1 cellular context compared by ENCODE assay signal in the genomic region with DNA sequence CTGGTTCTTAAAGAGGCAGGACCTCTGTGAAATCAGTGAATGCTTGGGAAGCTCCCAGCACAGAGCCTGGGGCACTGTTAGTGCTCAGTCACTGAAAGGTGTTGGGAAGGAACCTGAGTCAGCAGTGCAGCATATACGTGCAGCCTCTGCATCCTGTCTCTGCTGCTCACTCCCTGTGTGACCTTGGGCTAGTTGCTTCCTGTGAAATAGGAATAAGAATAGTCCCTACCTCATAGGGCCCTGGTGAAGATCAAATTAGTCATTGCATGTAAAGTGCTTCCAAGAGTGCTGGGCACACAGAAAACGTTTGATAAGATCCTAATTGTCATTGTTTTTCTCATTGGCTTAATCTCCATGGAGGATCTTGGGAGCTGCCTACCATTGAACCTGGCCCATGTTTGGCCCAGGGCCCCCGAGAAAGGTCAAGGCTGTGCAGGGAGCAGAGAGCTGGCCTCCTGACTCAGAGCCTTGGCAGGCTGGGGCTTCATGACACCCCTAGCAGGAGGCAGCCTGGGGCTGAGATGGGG.
TF ChIP-seq lines count a peak whose summit lies in the region.

No MANE protein-coding gene starts in this region.

TF ChIP-seq in GM23338, 12 proteins besides CTCF, POLR2A, EP300 and RAD21 (continued from another document):
- TF ChIP-seq ZNF462 (CRISPR knock-in tag; IDR thresholded peaks at IDR 0.05) (no peak), ETS1 (IDR thresholded peaks at IDR 0.05) (no peak)
